Comparison of ENCODE assay signal across 8 cellular contexts in genomic region chr1:15304708-15305326, GRCh38. TPM values are rescaled to one million over a fixed set of nuclear protein-coding genes. Genes with fewer than 3 reads are reported as not detected.
A peak's percentile ranks its signal among the peaks of the same experiment; 100 is the strongest.
DNase-seq lines count a peak whose midpoint lies in the region; ATAC-seq and TF ChIP-seq lines count a peak whose summit lies in the region.

No MANE protein-coding gene starts in this region.

- no peaks in the 10 kb centered on the region for H3K9me3 ChIP-seq in liver (ENCODE audit: control insufficient read depth in 4 of 4, low read length in 3 of 4)

- H3K36me3 ChIP-seq in liver (ENCODE audit: control insufficient read depth in 4 of 4, insufficient read depth in 3 of 4, low read depth in 1 of 4, low read length in 3 of 4), result no peaks in the 10 kb centered on the region

- POLR2A ChIA-PET in activated B cell treated with CpG ODN at 0.5 μM for 24 hours (lab: Charles Lee), result no interaction called here

- no peak overlapping the region for H3K27ac Mint-ChIP-seq in activated B cell treated with CpG ODN at 0.5 μM for 24 hours

- 20% methylated on average over 11 of the region's 11 CpGs for WGBS in liver

- H3K4me1 Mint-ChIP-seq in activated B cell treated with CpG ODN at 0.5 μM for 24 hours, result no peaks in the 10 kb centered on the region

- peak; percentile 93 for TF ChIP-seq CTCF in GM12873 (IDR thresholded peaks at IDR 0.05; ENCODE audit: insufficient read depth, low read depth, low read length, missing control alignments)
- TF ChIP-seq CTCF in activated B cell treated with CpG ODN at 0.5 μM for 24 hours (IDR thresholded peaks at IDR 0.05), result peak; percentile 30
- TF ChIP-seq CTCF in cardiac fibroblast (IDR thresholded peaks at IDR 0.05; ENCODE audit: low read depth, low read length), result peak; percentile 80
- peak; percentile 80 for TF ChIP-seq CTCF in liver (IDR thresholded peaks at IDR 0.05; ENCODE audit: low read depth, low read length, missing input control)

- peaks cover 7% of the 10 kb centered on the region for H3K27me3 Mint-ChIP-seq in activated B cell treated with CpG ODN at 0.5 μM for 24 hours

- H3K27ac ChIP-seq in liver (ENCODE audit: low read depth in 1 of 2, low read length in 2 of 2), result no peak overlapping the region

- H3K4me1 ChIP-seq in liver (ENCODE audit: control insufficient read depth in 4 of 4, insufficient read depth in 4 of 4, low read length in 3 of 4), result peaks cover 4 to 14% (median 8%) of the 10 kb centered on the region in 4 donors

- CTCF ChIA-PET in activated B cell treated with CpG ODN at 0.5 μM for 24 hours (lab: Charles Lee), result interaction anchor here (1.1 to 3.0 kb wide), 4 partner anchors 16 to 176 kb away, joined by 3 to 23 read pairs (median 4); no protein-coding TSS in a partner anchor

- H3K27me3 ChIP-seq in liver (ENCODE audit: control insufficient read depth in 4 of 4, insufficient read depth in 4 of 4, low read length in 3 of 4), result no peaks in the 10 kb centered on the region

- TF ChIP-seq RAD21 in liver (IDR thresholded peaks at IDR 0.05), result peak; percentile 85 to 86

- H3K9ac ChIP-seq in liver (ENCODE audit: low read depth in 1 of 2, low read length in 2 of 2), result no peak overlapping the region

- intact Hi-C loops in activated B cell treated with CpG ODN at 0.5 μM for 24 hours (cut with micrococcal nuclease), result no loop called here

- no peak overlapping the region for H3K4me3 Mint-ChIP-seq in activated B cell treated with CpG ODN at 0.5 μM for 24 hours

- H3K9me3 Mint-ChIP-seq in activated B cell treated with CpG ODN at 0.5 μM for 24 hours, result no peaks in the 10 kb centered on the region

- ATAC-seq in activated B cell treated with CpG ODN at 0.5 μM for 24 hours (ENCODE audit: low read depth), result peak; percentile 37
- ATAC-seq in HG03521 (IDR thresholded peaks at IDR 0.05; ENCODE audit: unreplicated experiment), result no peak
- ATAC-seq in HG03342 (IDR thresholded peaks at IDR 0.05; ENCODE audit: unreplicated experiment), result no peak

- DNase-seq in NCI-H1436 treated with DMSO at 0.1 percent for 48 hours (lab: John Stamatoyannopoulos, UW) (peak; percentile 7), activated B cell treated with CpG ODN at 0.5 μM for 24 hours (peak; percentile 48), cardiac fibroblast (ENCODE audit: low read depth in 2 of 2) (peak; percentile 42 to 56)
- DNase-seq in stimulated activated CD4-positive, alpha-beta T cell treated with anti-CD3 and anti-CD28 coated beads, TNF-alpha, amount 100 ng/mL, for 1 hour (ENCODE audit: low read depth in 3 of 3, low spot score in 1 of 3), result peak; percentile 16 to 65 (median 33)

- H3K4me3 ChIP-seq in cardiac fibroblast (replicated peaks in 1 of 2; ENCODE audit: low read depth in 2 of 2, low read length in 2 of 2) (no peak overlapping the region), liver (ENCODE audit: low read depth in 1 of 3, low read length in 3 of 3) (no peak overlapping the region)

- no peaks in the 10 kb centered on the region for H3K36me3 Mint-ChIP-seq in activated B cell treated with CpG ODN at 0.5 μM for 24 hours (ENCODE audit: low read depth)

TF ChIP-seq in liver, 16 proteins besides CTCF, POLR2A, EP300 and RAD21:
- TF ChIP-seq FOXA2 (IDR thresholded peaks at IDR 0.05) (no peak), RXRA (IDR thresholded peaks at IDR 0.05) (no peak), HNF4A (conservative IDR thresholded peaks at IDR 0.05) (no peak), GABPA (IDR thresholded peaks at IDR 0.05 in 1 of 2, conservative IDR thresholded peaks at IDR 0.05 in 1 of 2) (no peak), ATF3 (IDR thresholded peaks at IDR 0.05) (no peak), HNF4G (IDR thresholded peaks at IDR 0.05) (no peak), JUND (IDR thresholded peaks at IDR 0.05) (no peak), EGR1 (IDR thresholded peaks at IDR 0.05; ENCODE audit: low read depth in 2 of 2) (no peak), NR2F2 (IDR thresholded peaks at IDR 0.05) (no peak), YY1 (IDR thresholded peaks at IDR 0.05) (no peak), ZBTB33 (IDR thresholded peaks at IDR 0.05) (no peak), TAF1 (conservative IDR thresholded peaks at IDR 0.05) (no peak), FOXA1 (IDR thresholded peaks at IDR 0.05) (no peak)
- TF ChIP-seq, protein P1, sequence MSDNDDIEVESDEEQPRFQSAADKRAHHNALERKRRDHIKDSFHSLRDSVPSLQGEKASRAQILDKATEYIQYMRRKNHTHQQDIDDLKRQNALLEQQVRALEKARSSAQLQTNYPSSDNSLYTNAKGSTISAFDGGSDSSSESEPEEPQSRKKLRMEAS (IDR thresholded peaks at IDR 0.05), result no peak
TF ChIP-seq in liver: peak in this region for 0.

RNA-seq across cellular contexts. Expression of gene FHAD1, which starts 57.8 kb away (rescaled TPM):
- not detected in 2 replicates for total RNA-seq in activated B cell treated with CpG ODN at 0.5 μM for 24 hours
- under 1 TPM; under 0.01 to 0.05 TPM for total RNA-seq in liver
- under 1 TPM in 1 of 2 donors, not detected in 1; 0.13 TPM for polyA plus RNA-seq in liver

Comparison
In these comparisons a context has a peak if more than half of its experiments do, and no peak if none do; other contexts are left out.
1. CTCF ChIP-seq: peak in every context shown above with its lines; median percentile 93 in GM12873; 80 in cardiac fibroblast; 80 in liver; 30 in activated B cell treated with CpG ODN at 0.5 μM for 24 hours.